33 cellular contexts compared by ENCODE assay signal in genomic region chr11:10493041-10493663, GRCh38. TPM values are rescaled to one million over a fixed set of nuclear protein-coding genes. Genes with fewer than 3 reads are reported as not detected.
A peak's percentile ranks its signal among the peaks of the same experiment; 100 is the strongest.
DNase-seq lines count a peak whose midpoint lies in the region; ATAC-seq, FAIRE-seq and TF ChIP-seq lines count a peak whose summit lies in the region.
"Had no signal": no experiment of that assay in that cellular context is flagged by ENCODE, and none has a peak within 500 bp of the region (broad histone marks: within the 10 kb centered on the region; RNA-seq: fewer than 3 reads in every experiment).

No MANE protein-coding gene starts in this region.

- no peak overlapping the region for H3K4me3 ChIP-seq in H1 (ENCODE audit: extremely low read depth in 1 of 4, insufficient read depth in 2 of 4, low read depth in 3 of 4, low read length in 4 of 4)
- H3K4me3 ChIP-seq: A549, ascending aorta, gastroesophageal sphincter, left ventricle myocardium inferior, MG63, sigmoid colon, tibial nerve had no signal

- POLR2A ChIA-PET in H1 (lab: Charles Lee; ENCODE audit: partially characterized antibody): no interaction called here
- POLR2A ChIA-PET in naive thymus-derived CD8-positive, alpha-beta T cell (lab: Charles Lee): no interaction called here
- POLR2A ChIA-PET in WTC11 (lab: Charles Lee): no interaction called here

- no peaks in the 10 kb centered on the region for H3K9me3 Mint-ChIP-seq in naive thymus-derived CD8-positive, alpha-beta T cell
- peaks cover 7% of the 10 kb centered on the region for H3K9me3 Mint-ChIP-seq in WTC11
- H3K9me3 Mint-ChIP-seq: activated CD4-positive, alpha-beta T cell treated with anti-CD3 and anti-CD28 coated beads, Interleukin-2, amount 10 ng/mL, durations not matched to agents 7 days and 5 days; activated naive CD8-positive, alpha-beta T cell treated with anti-CD3 and anti-CD28 coated beads for 36 hours; CD8-positive, alpha-beta memory T cell; dendritic cell treated with granulocyte-macrophage colony-stimulating factor and Interleukin-4, amounts not matched to agents 40 ng/mL and 50 ng/mL, for 4 days had no signal

- no peak for FAIRE-seq in H1 (lab: Jason Lieb, UNC)
- FAIRE-seq: A549, HTR-8/SVneo had no signal

- peaks cover 0 to 5% (median 0%) of the 10 kb centered on the region in 4 experiments; a peak in 3 of 7 replicates for H3K4me1 ChIP-seq in H1 (replicated peaks in 1 of 4; ENCODE audit: control insufficient read depth in 3 of 4, insufficient read depth in 4 of 4, low read length in 3 of 4)

- ATAC-seq in naive thymus-derived CD8-positive, alpha-beta T cell: no peak
- ATAC-seq in WTC11: no peak
- no peak for ATAC-seq in GM21786 (IDR thresholded peaks at IDR 0.05; ENCODE audit: unreplicated experiment)
- ATAC-seq: A549, gastroesophageal sphincter, HCT116 had no signal

- no peak overlapping the region for H2BK12ac ChIP-seq in H1 (ENCODE audit: low read depth, low read length)

- no peak overlapping the region for H2AFZ ChIP-seq in H1 (ENCODE audit: low read length)

- no peak for TF ChIP-seq POLR2A in H1 (IDR thresholded peaks at IDR 0.05; ENCODE audit: control extremely low read depth in 1 of 2, low read depth in 2 of 2, low read length in 2 of 2)

- 91% methylated on average over 18 of the region's 18 CpGs; no CpG with 5 or more reads in 1 of the 2 experiments for WGBS in H1 (ENCODE audit: extremely low coverage in 1 of 2, insufficient coverage in 1 of 2, insufficient read length in 1 of 2, insufficient replicate concordance in 2 of 2, low coverage in 1 of 2, low lambda C conversion rate in 2 of 2, missing lambda C conversion rate in 1 of 2), 2 experiments

- H3K4me3 Mint-ChIP-seq in naive thymus-derived CD8-positive, alpha-beta T cell: no peak overlapping the region
- H3K4me3 Mint-ChIP-seq in WTC11: no peak overlapping the region
- H3K4me3 Mint-ChIP-seq: activated CD4-positive, alpha-beta T cell treated with anti-CD3 and anti-CD28 coated beads, Interleukin-2, amount 10 ng/mL, durations not matched to agents 7 days and 5 days; activated naive CD8-positive, alpha-beta T cell treated with anti-CD3 and anti-CD28 coated beads for 36 hours; CD8-positive, alpha-beta memory T cell; dendritic cell treated with granulocyte-macrophage colony-stimulating factor and Interleukin-4, amounts not matched to agents 40 ng/mL and 50 ng/mL, for 4 days had no signal

- H3K23ac ChIP-seq in H1 (ENCODE audit: insufficient read length): no peak overlapping the region

- no peak overlapping the region for H3K27ac ChIP-seq in H1 (ENCODE audit: low read depth, low read length)
- H3K27ac ChIP-seq in substantia nigra (ENCODE audit: low read depth, low read length, poor library complexity, severe bottlenecking): peak overlapping the region; percentile 98
- H3K27ac ChIP-seq: ascending aorta, gastroesophageal sphincter, left ventricle myocardium inferior, sigmoid colon, tibial nerve, VCaP had no signal

- H2BK20ac ChIP-seq in H1 (ENCODE audit: low read length): no peak overlapping the region

- no peaks in the 10 kb centered on the region for H3K79me1 ChIP-seq in H1 (ENCODE audit: low read depth, low read length)

- TF ChIP-seq CTCF in H1 (IDR thresholded peaks at IDR 0.05; ENCODE audit: control extremely low read depth in 1 of 3, insufficient read depth in 1 of 3, low read depth in 1 of 3, low read length in 3 of 3): no peak
- no peak for TF ChIP-seq CTCF in WTC11 (IDR thresholded peaks at IDR 0.05)

- TF ChIP-seq RAD21 in H1 (IDR thresholded peaks at IDR 0.05 in 1 of 2, conservative IDR thresholded peaks at IDR 0.05 in 1 of 2; ENCODE audit: low read depth in 2 of 2, low read length in 2 of 2): no peak

- H3K14ac ChIP-seq in H1 (ENCODE audit: insufficient read length): no peak overlapping the region

- H3K36me3 ChIP-seq in H1 (ENCODE audit: control insufficient read depth in 2 of 4, insufficient read depth in 4 of 4, low read length in 3 of 4): no peaks in the 10 kb centered on the region; a peak in 1 of 8 replicates
- H3K36me3 ChIP-seq: left ventricle myocardium inferior, sigmoid colon had no signal

- H3K56ac ChIP-seq in H1 (replicated peaks; ENCODE audit: insufficient read length, low read depth, low read length): no peak overlapping the region

- H3K9ac ChIP-seq in H1 (replicated peaks in 1 of 4; ENCODE audit: extremely low read depth in 1 of 4, low read depth in 3 of 4, low read length in 3 of 4): no peak overlapping the region

- H3K27ac Mint-ChIP-seq in naive thymus-derived CD8-positive, alpha-beta T cell: peak overlapping the region in 6 of 10 donors; percentile 2 to 82 (median 54)
- no peak overlapping the region for H3K27ac Mint-ChIP-seq in WTC11
- H3K27ac Mint-ChIP-seq: activated CD4-positive, alpha-beta T cell treated with anti-CD3 and anti-CD28 coated beads, Interleukin-2, amount 10 ng/mL, durations not matched to agents 7 days and 5 days; activated naive CD8-positive, alpha-beta T cell treated with anti-CD3 and anti-CD28 coated beads for 36 hours; dendritic cell treated with granulocyte-macrophage colony-stimulating factor and Interleukin-4, amounts not matched to agents 40 ng/mL and 50 ng/mL, for 4 days had no signal

- TF ChIP-seq EP300 in H1 (IDR thresholded peaks at IDR 0.05; ENCODE audit: borderline replicate concordance in 1 of 2, low read depth in 2 of 2, low read length in 2 of 2): no peak

- H4K8ac ChIP-seq in H1 (ENCODE audit: extremely low read depth, insufficient read depth, low read length): peak overlapping the region; percentile 77

- no peak overlapping the region for H2AK5ac ChIP-seq in H1 (ENCODE audit: low read depth, low read length)

- H2BK120ac ChIP-seq in H1 (replicated peaks; ENCODE audit: low read depth, low read length): no peak overlapping the region

- H4K5ac ChIP-seq in H1 (ENCODE audit: insufficient read length, low read depth, low read length): no peak overlapping the region

- peaks cover 2% of the 10 kb centered on the region; the same call in 1 of the 2 replicates for H3K23me2 ChIP-seq in H1 (ENCODE audit: low read depth, low read length)

- H4K20me1 ChIP-seq in H1 (replicated peaks in 1 of 2; ENCODE audit: control insufficient read depth in 1 of 2, insufficient read depth in 2 of 2, low read length in 2 of 2): no peaks in the 10 kb centered on the region

- H3K4me1 Mint-ChIP-seq in naive thymus-derived CD8-positive, alpha-beta T cell: peaks cover 6 to 19% (median 13%) of the 10 kb centered on the region in 4 donors
- peaks cover 14% of the 10 kb centered on the region for H3K4me1 Mint-ChIP-seq in WTC11

- H2BK5ac ChIP-seq in H1 (ENCODE audit: low read depth, low read length): no peak overlapping the region

- H3K4ac ChIP-seq in H1 (replicated peaks; ENCODE audit: insufficient read length, low read depth, low read length): no peak overlapping the region

- no peaks in the 10 kb centered on the region for H3K27me3 Mint-ChIP-seq in naive thymus-derived CD8-positive, alpha-beta T cell
- H3K27me3 Mint-ChIP-seq in WTC11 (ENCODE audit: low read depth): peaks cover 3% of the 10 kb centered on the region; the same call in 1 of the 2 replicates
- H3K27me3 Mint-ChIP-seq: activated CD4-positive, alpha-beta T cell treated with anti-CD3 and anti-CD28 coated beads, Interleukin-2, amount 10 ng/mL, durations not matched to agents 7 days and 5 days; activated naive CD8-positive, alpha-beta T cell treated with anti-CD3 and anti-CD28 coated beads for 36 hours; CD8-positive, alpha-beta memory T cell; dendritic cell treated with granulocyte-macrophage colony-stimulating factor and Interleukin-4, amounts not matched to agents 40 ng/mL and 50 ng/mL, for 4 days had no signal

- no peaks in the 10 kb centered on the region; a peak in 1 of 4 replicates for H3K9me3 ChIP-seq in H1 (ENCODE audit: insufficient read depth in 2 of 2, low read depth in 1 of 2, low read length in 1 of 2)
- H3K9me3 ChIP-seq: A549, ascending aorta, gastroesophageal sphincter, left ventricle myocardium inferior, MG63, sigmoid colon, tibial nerve had no signal

- H3K27me3 ChIP-seq in H1 (replicated peaks in 1 of 4; ENCODE audit: control insufficient read depth in 3 of 4, extremely low read depth in 1 of 4, insufficient read depth in 3 of 4, low read length in 3 of 4): no peaks in the 10 kb centered on the region; a peak in 1 of 7 replicates
- H3K27me3 ChIP-seq: ascending aorta, gastroesophageal sphincter, MG63, sigmoid colon, tibial nerve had no signal

- peaks cover 0 to 89% (median 15%) of the 10 kb centered on the region in 3 donors for H3K36me3 Mint-ChIP-seq in naive thymus-derived CD8-positive, alpha-beta T cell
- H3K36me3 Mint-ChIP-seq in WTC11: peaks cover 13% of the 10 kb centered on the region

- H3K4me2 ChIP-seq in H1 (ENCODE audit: insufficient read depth in 1 of 2, low read depth in 2 of 2, low read length in 2 of 2): no peak overlapping the region
- H3K4me2 ChIP-seq: A549 had no signal

- H2BK15ac ChIP-seq in H1 (ENCODE audit: low read length): no peak overlapping the region

- peak; percentile 53 for DNase-seq in activated effector memory CD4-positive, alpha-beta T cell treated with anti-CD3 and anti-CD28 coated beads, Interleukin-2, amount 50 U/mL, for 16 hours
- no peak for DNase-seq in activated effector memory CD4-positive, alpha-beta T cell treated with Interleukin-2 at 50 U/mL for 16 hours
- DNase-seq in H1 (ENCODE audit: low read depth in 1 of 2, low spot score in 2 of 2) (no peak), substantia nigra (lab: John Stamatoyannopoulos, UW) (no peak), WTC11 (ENCODE audit: low spot score) (no peak), RPMI8226 (no peak)
- no peak for DNase-seq in naive thymus-derived CD8-positive, alpha-beta T cell
- DNase-seq: activated CD4-positive, alpha-beta T cell treated with anti-CD3 and anti-CD28 coated beads, Interleukin-2, amount 10 ng/mL, durations not matched to agents 7 days and 5 days; activated naive CD8-positive, alpha-beta T cell treated with anti-CD3 and anti-CD28 coated beads for 36 hours; AML-193; CD8-positive, alpha-beta memory T cell; DMS153; hippocampal formation; KG1; left ventricle myocardium inferior; MG63; NCI-H2029; NCI-H526; NK-92 treated with Interleukin-12 subunit alpha and Interleukin-12 subunit beta, amount 100 ng/mL, for 24 hours; SHP77 treated with DMSO at 0.1 percent for 48 hours; sigmoid colon; stimulated activated CD4-positive, alpha-beta T cell treated with anti-CD3 and anti-CD28 coated beads, Interleukin-15, amount 100 ng/mL, for 24 hours; T-helper 9 cell had no signal

- CTCF ChIA-PET in H1 (lab: Charles Lee; ENCODE audit: partially characterized antibody) (no interaction called here), WTC11 (lab: Charles Lee) (no interaction called here)

- H4K91ac ChIP-seq in H1 (replicated peaks; ENCODE audit: insufficient read length, low read length): peak overlapping the region; percentile 14

- no peak overlapping the region for H3K18ac ChIP-seq in H1 (ENCODE audit: extremely low read depth, low read length)

- H3K79me2 ChIP-seq in H1 (ENCODE audit: control insufficient read depth in 1 of 2, insufficient read depth in 2 of 2, low read length in 2 of 2): no peaks in the 10 kb centered on the region

RNA-seq across cellular contexts. Expression of gene AMPD3, which starts 38.1 kb away (rescaled TPM):
- total RNA-seq in H1 (2021; fragmentation: NEBNext Ultra II Directional; extraction: Animal tissue kit (Norgen Biotek cat#: 25700)): 5.2 and 6.3 TPM in 2 replicates
- 4.0 and 10.9 TPM in 2 replicates for polyA plus RNA-seq in H1 (2011; rRNA removed)
- polyA plus RNA-seq in H1 (2011; cell fraction: cytosol; rRNA removed): 3.2 TPM
- polyA plus RNA-seq in H1 (2011; cell fraction: nucleus; rRNA removed): 12.0 TPM
- 2.7 to 4.5 TPM (median 3.3 TPM) in 4 replicates for polyA plus RNA-seq in H1 (2012, experiment 1 of 2)
- 1.6 TPM for polyA plus RNA-seq in H1 (2012, experiment 2 of 2)
- polyA plus RNA-seq in H1 (2013, experiment 1 of 2): 2.7 TPM
- 2.3 TPM for polyA plus RNA-seq in H1 (2013, experiment 2 of 2)
- polyA minus RNA-seq in H1 (2011; rRNA and poly(A)+ RNA removed): 7.4 and 11.1 TPM in 2 replicates
- 2.5 TPM for polyA minus RNA-seq in H1 (2011; cell fraction: cytosol; rRNA and poly(A)+ RNA removed)
- 38.5 TPM for polyA minus RNA-seq in H1 (2011; cell fraction: nucleus; rRNA and poly(A)+ RNA removed)
- 10 to 100 TPM; 24.9 to 28.0 TPM for total RNA-seq in naive thymus-derived CD8-positive, alpha-beta T cell
- polyA plus RNA-seq in naive thymus-derived CD8-positive, alpha-beta T cell: 10 to 100 TPM in 2 of 3 donors, 1 to 10 TPM in 1; 4.3 to 14.2 (median 10.6) TPM
- 5.0 to 7.1 TPM (median 6.4 TPM) in 3 replicates for total RNA-seq in WTC11 (2021)
- polyA plus RNA-seq: neural cell had no signal

RNA-seq across cellular contexts. Expression of gene RNF141, which starts 47.8 kb away (rescaled TPM):
- total RNA-seq in H1 (2021; fragmentation: NEBNext Ultra II Directional; extraction: Animal tissue kit (Norgen Biotek cat#: 25700)): 20.9 and 22.8 TPM in 2 replicates
- 5.4 and 8.5 TPM in 2 replicates for polyA plus RNA-seq in H1 (2011; rRNA removed)
- polyA plus RNA-seq in H1 (2011; cell fraction: cytosol; rRNA removed): 10.9 TPM
- polyA plus RNA-seq in H1 (2011; cell fraction: nucleus; rRNA removed): 2.8 TPM
- 18.6 to 37.2 TPM (median 21.2 TPM) in 4 replicates for polyA plus RNA-seq in H1 (2012, experiment 1 of 2)
- polyA plus RNA-seq in H1 (2012, experiment 2 of 2): 1.3 TPM
- polyA plus RNA-seq in H1 (2013, experiment 1 of 2): 12.9 TPM
- polyA plus RNA-seq in H1 (2013, experiment 2 of 2): 11.9 TPM
- 11.2 and 18.4 TPM in 2 replicates for polyA minus RNA-seq in H1 (2011; rRNA and poly(A)+ RNA removed)
- 7.3 TPM for polyA minus RNA-seq in H1 (2011; cell fraction: cytosol; rRNA and poly(A)+ RNA removed)
- polyA minus RNA-seq in H1 (2011; cell fraction: nucleus; rRNA and poly(A)+ RNA removed): 15.6 TPM
- 10 to 100 TPM; 18.8 to 19.3 TPM for total RNA-seq in naive thymus-derived CD8-positive, alpha-beta T cell
- polyA plus RNA-seq in naive thymus-derived CD8-positive, alpha-beta T cell: 10 to 100 TPM; 20.5 to 22.9 (median 22.8) TPM
- 23.2 to 24.8 TPM (median 23.9 TPM) in 3 replicates for total RNA-seq in WTC11 (2021)
